In genomic region chr13:113631341-113632095, GRCh38 we compare ENCODE assay signal across 29 cellular contexts. TPM values are rescaled to one million over a fixed set of nuclear protein-coding genes. Genes with fewer than 3 reads are reported as not detected.
DNase-seq lines count a peak whose midpoint lies in the region; ATAC-seq and TF ChIP-seq lines count a peak whose summit lies in the region.
"Had no signal": no experiment of that assay in that cellular context is flagged by ENCODE, and none has a peak within 500 bp of the region (broad histone marks: within the 10 kb centered on the region; RNA-seq: fewer than 3 reads in every experiment).

No MANE protein-coding gene starts in this region.

- no peak overlapping the region for H3K4me3 Mint-ChIP-seq in WTC11
- H3K4me3 Mint-ChIP-seq: activated naive CD8-positive, alpha-beta T cell; natural killer cell; T-cell had no signal

- TF ChIP-seq CTCF in left ventricle myocardium inferior (IDR thresholded peaks at IDR 0.05; ENCODE audit: borderline replicate concordance) (no peak), WTC11 (IDR thresholded peaks at IDR 0.05) (no peak), lower lobe of right lung (IDR thresholded peaks at IDR 0.05) (no peak)

- DNase-seq in left ventricle myocardium inferior, result peak; percentile 8
- DNase-seq in Right ventricle myocardium superior, result no peak
- DNase-seq in WTC11 (ENCODE audit: low spot score), result no peak
- peak; percentile 34 for DNase-seq in lower lobe of right lung
- no peak for DNase-seq in NCI-H2081 (lab: John Stamatoyannopoulos, UW)
- no peak for DNase-seq in cerebellar nuclear complex (lab: John Stamatoyannopoulos, UW)
- DNase-seq: activated CD4-positive, alpha-beta T cell treated with anti-CD3 and anti-CD28 coated beads, Interleukin-2, amount 50 U/mL, for 48 hours; activated CD8-positive, alpha-beta memory T cell treated with anti-CD3 and anti-CD28 coated beads, Interleukin-2, amount 50 U/mL, for 4 hours; central memory CD4-positive, alpha-beta T cell; dermis blood vessel endothelial cell; GF-D8; midbrain; natural killer cell; NCI-H1436 treated with DMSO at 0.1 percent for 48 hours; NCI-H2171 treated with DMSO at 0.1 percent for 48 hours; NCI-H526; SJCRH30; stimulated activated CD4-positive, alpha-beta T cell treated with anti-CD3 and anti-CD28 coated beads, Interleukin-2, amount 100 ng/mL, for 48 hours; T-cell; transverse colon had no signal

- POLR2A ChIA-PET in WTC11 (lab: Charles Lee), result no interaction called here

- 0 out of 2 replicates have a peak, but pooled peaks cover 2% of the 10 kb centered on the region for H3K4me1 Mint-ChIP-seq in WTC11

- no peaks in the 10 kb centered on the region for H3K27me3 Mint-ChIP-seq in WTC11 (ENCODE audit: low read depth)
- H3K27me3 Mint-ChIP-seq: activated naive CD8-positive, alpha-beta T cell; T-cell had no signal

- intact Hi-C loops in left ventricle myocardium inferior (cut with micrococcal nuclease) (no loop called here), Right ventricle myocardium superior (cut with DNase I) (no loop called here), lower lobe of right lung (cut with DNase I) (no loop called here)

- no peaks in the 10 kb centered on the region for H3K9me3 Mint-ChIP-seq in WTC11
- H3K9me3 Mint-ChIP-seq: natural killer cell, T-cell had no signal

- H3K27me3 ChIP-seq in left ventricle myocardium inferior (ENCODE audit: low read depth) (no peaks in the 10 kb centered on the region), lower lobe of right lung (ENCODE audit: low read depth) (no peaks in the 10 kb centered on the region)
- H3K27me3 ChIP-seq: gastroesophageal sphincter, Peyer's patch, SJCRH30, transverse colon had no signal

- peaks cover 42% of the 10 kb centered on the region for H3K36me3 Mint-ChIP-seq in WTC11
- H3K36me3 Mint-ChIP-seq: natural killer cell had no signal

- ATAC-seq in Right ventricle myocardium superior (ENCODE audit: poor library complexity) (no peak), WTC11 (no peak), lower lobe of right lung (no peak), HG03469 (IDR thresholded peaks at IDR 0.05; ENCODE audit: unreplicated experiment) (no peak)
- ATAC-seq: activated CD4-positive, CD25-positive, alpha-beta regulatory T cell treated with anti-CD3 and anti-CD28 coated beads, Interleukin-2, amount 50 U/mL, for 24 hours; gastroesophageal sphincter; natural killer cell; T-cell had no signal

- no peak overlapping the region for H3K4me3 ChIP-seq in left ventricle myocardium inferior
- no peak overlapping the region for H3K4me3 ChIP-seq in lower lobe of right lung
- H3K4me3 ChIP-seq: gastroesophageal sphincter, Peyer's patch, SJCRH30, transverse colon had no signal

- H3K36me3 ChIP-seq in left ventricle myocardium inferior, result peaks cover 65% of the 10 kb centered on the region
- peaks cover 58% of the 10 kb centered on the region for H3K36me3 ChIP-seq in lower lobe of right lung

- H3K9me3 ChIP-seq in left ventricle myocardium inferior (replicated peaks) (no peaks in the 10 kb centered on the region), lower lobe of right lung (no peaks in the 10 kb centered on the region)
- H3K9me3 ChIP-seq: gastroesophageal sphincter, Peyer's patch, SJCRH30, transverse colon had no signal

- no peaks in the 10 kb centered on the region for H3K4me1 ChIP-seq in left ventricle myocardium inferior
- no peaks in the 10 kb centered on the region for H3K4me1 ChIP-seq in lower lobe of right lung
- H3K4me1 ChIP-seq: gastroesophageal sphincter, Peyer's patch, SJCRH30, transverse colon had no signal

- H3K27ac ChIP-seq in left ventricle myocardium inferior (replicated peaks) (no peak overlapping the region), lower lobe of right lung (no peak overlapping the region)
- H3K27ac ChIP-seq: gastroesophageal sphincter, Peyer's patch, SJCRH30, transverse colon had no signal

- H3K27ac Mint-ChIP-seq in WTC11, result peak overlapping the region; percentile 18
- H3K27ac Mint-ChIP-seq: activated naive CD8-positive, alpha-beta T cell; natural killer cell had no signal

- CTCF ChIA-PET in WTC11 (lab: Charles Lee), result no interaction called here

TF ChIP-seq in WTC11, 78 proteins besides CTCF, POLR2A, EP300 and RAD21 (continues in another document):
- TF ChIP-seq ZNF416 (CRISPR knock-in tag; IDR thresholded peaks at IDR 0.05) (no peak), ZNF396 (CRISPR knock-in tag; IDR thresholded peaks at IDR 0.05; ENCODE audit: borderline replicate concordance) (no peak), GTF2I (CRISPR knock-in tag; conservative IDR thresholded peaks at IDR 0.05) (no peak), NR3C1 (CRISPR knock-in tag; conservative IDR thresholded peaks at IDR 0.05; ENCODE audit: low read depth) (no peak), RORB (CRISPR knock-in tag; IDR thresholded peaks at IDR 0.05) (no peak), ZNF423 (CRISPR knock-in tag; IDR thresholded peaks at IDR 0.05) (no peak), CREM (CRISPR knock-in tag; IDR thresholded peaks at IDR 0.05) (no peak), NR1H2 (CRISPR knock-in tag; IDR thresholded peaks at IDR 0.05) (no peak), ZNF532 (CRISPR knock-in tag; IDR thresholded peaks at IDR 0.05; ENCODE audit: borderline replicate concordance) (no peak), ZNF671 (CRISPR knock-in tag; IDR thresholded peaks at IDR 0.05) (no peak), ZNF138 (CRISPR knock-in tag; conservative IDR thresholded peaks at IDR 0.05) (no peak)
- TF ChIP-seq, protein P1, sequence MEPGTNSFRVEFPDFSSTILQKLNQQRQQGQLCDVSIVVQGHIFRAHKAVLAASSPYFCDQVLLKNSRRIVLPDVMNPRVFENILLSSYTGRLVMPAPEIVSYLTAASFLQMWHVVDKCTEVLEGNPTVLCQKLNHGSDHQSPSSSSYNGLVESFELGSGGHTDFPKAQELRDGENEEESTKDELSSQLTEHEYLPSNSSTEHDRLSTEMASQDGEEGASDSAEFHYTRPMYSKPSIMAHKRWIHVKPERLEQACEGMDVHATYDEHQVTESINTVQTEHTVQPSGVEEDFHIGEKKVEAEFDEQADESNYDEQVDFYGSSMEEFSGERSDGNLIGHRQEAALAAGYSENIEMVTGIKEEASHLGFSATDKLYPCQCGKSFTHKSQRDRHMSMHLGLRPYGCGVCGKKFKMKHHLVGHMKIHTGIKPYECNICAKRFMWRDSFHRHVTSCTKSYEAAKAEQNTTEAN (CRISPR knock-in tag; IDR thresholded peaks at IDR 0.05), result no peak
- TF ChIP-seq, protein P2, sequence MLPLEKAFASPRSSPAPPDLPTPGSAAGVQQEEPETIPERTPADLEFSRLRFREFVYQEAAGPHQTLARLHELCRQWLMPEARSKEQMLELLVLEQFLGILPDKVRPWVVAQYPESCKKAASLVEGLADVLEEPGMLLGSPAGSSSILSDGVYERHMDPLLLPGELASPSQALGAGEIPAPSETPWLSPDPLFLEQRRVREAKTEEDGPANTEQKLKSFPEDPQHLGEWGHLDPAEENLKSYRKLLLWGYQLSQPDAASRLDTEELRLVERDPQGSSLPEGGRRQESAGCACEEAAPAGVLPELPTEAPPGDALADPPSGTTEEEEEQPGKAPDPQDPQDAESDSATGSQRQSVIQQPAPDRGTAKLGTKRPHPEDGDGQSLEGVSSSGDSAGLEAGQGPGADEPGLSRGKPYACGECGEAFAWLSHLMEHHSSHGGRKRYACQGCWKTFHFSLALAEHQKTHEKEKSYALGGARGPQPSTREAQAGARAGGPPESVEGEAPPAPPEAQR (CRISPR knock-in tag; IDR thresholded peaks at IDR 0.05), result no peak

RNA-seq across cellular contexts. Expression of gene ATP4B, which starts 26.5 kb away (rescaled TPM):
- not detected for total RNA-seq in left ventricle myocardium inferior
- total RNA-seq in Right ventricle myocardium superior, result not detected
- not detected in 3 replicates for total RNA-seq in WTC11 (2021)
- not detected for total RNA-seq in lower lobe of right lung
- total RNA-seq: astrocyte, dermis blood vessel endothelial cell, gastroesophageal sphincter, liver, natural killer cell, osteocyte, Peyer's patch, renal cortical epithelial cell, SJCRH30, T-cell, transverse colon had no signal

RNA-seq across cellular contexts. Expression of gene GRK1, which starts 35.5 kb away (rescaled TPM):
- total RNA-seq in left ventricle myocardium inferior, result 0.85 TPM
- total RNA-seq in Right ventricle myocardium superior, result 0.13 TPM
- total RNA-seq in WTC11 (2021), result 0.11 to 0.21 TPM (median 0.17 TPM) in 3 replicates
- total RNA-seq in lower lobe of right lung, result not detected
- total RNA-seq: astrocyte, dermis blood vessel endothelial cell, natural killer cell, osteocyte, renal cortical epithelial cell, SJCRH30, T-cell, transverse colon had no signal

RNA-seq across cellular contexts. Expression of gene TFDP1, which starts 47.0 kb away (rescaled TPM):
- total RNA-seq in left ventricle myocardium inferior (48.7 TPM), Right ventricle myocardium superior (42.1 TPM), WTC11 (2021) (52.6 to 61.2 TPM (median 54.1 TPM) in 3 replicates), lower lobe of right lung (47.0 TPM)

Comparison
In these comparisons a context has a peak if more than half of its experiments do, and no peak if none do; other contexts are left out.
1. DNase-seq: peak in left ventricle myocardium inferior (single experiment) and lower lobe of right lung (single experiment); none in Right ventricle myocardium superior (single experiment), WTC11 (single experiment), NCI-H2081 (0 of 2) and cerebellar nuclear complex (0 of 2).